In genomic region chr3:187977659-187978058, GRCh38 we compare ENCODE assay signal across 21 cellular contexts.
"Had no signal": no experiment of that assay in that cellular context is flagged by ENCODE, and none has a peak within 500 bp of the region (broad histone marks: within the 10 kb centered on the region; RNA-seq: fewer than 3 reads in every experiment).

No MANE protein-coding gene starts in this region.

- H3K4me3 Mint-ChIP-seq: activated CD4-positive, alpha-beta memory T cell treated with anti-CD3 and anti-CD28 coated beads, Interleukin-2, amount 10 ng/mL, durations not matched to agents 7 days and 5 days; activated CD4-positive, alpha-beta T cell treated with anti-CD3 and anti-CD28 coated beads, Interleukin-2, amount 10 ng/mL, durations not matched to agents 24 days and 14 days; activated naive CD8-positive, alpha-beta T cell treated with anti-CD3 and anti-CD28 coated beads for 36 hours; nephron had no signal

- H3K27ac ChIP-seq: foreskin keratinocyte, pancreas, psoas muscle, stomach, suprapubic skin, tibial nerve had no signal

- DNase-seq: activated CD4-positive, alpha-beta memory T cell treated with anti-CD3 and anti-CD28 coated beads, Interleukin-2, amount 10 ng/mL, durations not matched to agents 7 days and 5 days; activated CD4-positive, alpha-beta T cell treated with anti-CD3 and anti-CD28 coated beads, Interleukin-2, amount 10 ng/mL, durations not matched to agents 24 days and 14 days; activated gamma-delta T cell; activated naive CD8-positive, alpha-beta T cell treated with anti-CD3 and anti-CD28 coated beads for 36 hours; activated T-cell treated with anti-CD3 and anti-CD28 coated beads for 4 hours; central memory CD4-positive, alpha-beta T cell; dermis blood vessel endothelial cell; effector CD8-positive, alpha-beta T cell; erythroblast; foreskin keratinocyte; left colon; mesenchymal stem cell; pancreas; psoas muscle; right cardiac atrium; stimulated activated CD4-positive, alpha-beta T cell treated with anti-CD3 and anti-CD28 coated beads, Interleukin-12 subunit alpha, Interleukin-12 subunit beta, amount 100 ng/mL, for 4 hours; stomach had no signal

- H3K27me3 Mint-ChIP-seq: activated CD4-positive, alpha-beta memory T cell treated with anti-CD3 and anti-CD28 coated beads, Interleukin-2, amount 10 ng/mL, durations not matched to agents 7 days and 5 days; activated CD4-positive, alpha-beta T cell treated with anti-CD3 and anti-CD28 coated beads, Interleukin-2, amount 10 ng/mL, durations not matched to agents 24 days and 14 days; activated naive CD8-positive, alpha-beta T cell treated with anti-CD3 and anti-CD28 coated beads for 36 hours had no signal

- H3K27me3 ChIP-seq: foreskin keratinocyte, pancreas, stomach, suprapubic skin, tibial nerve had no signal

- H3K4me1 ChIP-seq: foreskin keratinocyte, pancreas had no signal

- H3K4me3 ChIP-seq: pancreas, psoas muscle, stomach, suprapubic skin, tibial nerve had no signal

- H3K27ac Mint-ChIP-seq: activated CD4-positive, alpha-beta T cell treated with anti-CD3 and anti-CD28 coated beads, Interleukin-2, amount 10 ng/mL, durations not matched to agents 24 days and 14 days; activated naive CD8-positive, alpha-beta T cell treated with anti-CD3 and anti-CD28 coated beads for 36 hours; nephron had no signal

- H3K36me3 ChIP-seq: pancreas, stomach, suprapubic skin, tibial nerve had no signal

- H3K9me3 Mint-ChIP-seq: nephron had no signal

- H3K9me3 ChIP-seq: pancreas, psoas muscle, stomach, suprapubic skin, tibial nerve had no signal

- ATAC-seq: activated CD4-positive, CD25-positive, alpha-beta regulatory T cell treated with anti-CD3 and anti-CD28 coated beads, Interleukin-2, amount 50 U/mL, for 24 hours; foreskin keratinocyte; left colon; pancreas; psoas muscle; right cardiac atrium had no signal
